In genomic region chr3:45870099-45870498, GRCh38 we compare ENCODE assay signal across 12 cellular contexts. TPM values are rescaled to one million over a fixed set of nuclear protein-coding genes. Genes with fewer than 3 reads are reported as not detected.
A peak's percentile ranks its signal among the peaks of the same experiment; 100 is the strongest.
DNase-seq lines count a peak whose midpoint lies in the region; ATAC-seq, FAIRE-seq and TF ChIP-seq lines count a peak whose summit lies in the region.
"Had no signal": no experiment of that assay in that cellular context is flagged by ENCODE, and none has a peak within 500 bp of the region (broad histone marks: within the 10 kb centered on the region; RNA-seq: fewer than 3 reads in every experiment).

No MANE protein-coding gene starts in this region.

- no peaks in the 10 kb centered on the region for H3K36me3 Mint-ChIP-seq in activated CD4-positive, alpha-beta memory T cell treated with anti-CD3 and anti-CD28 coated beads for 36 hours
- no peaks in the 10 kb centered on the region for H3K36me3 Mint-ChIP-seq in activated naive CD8-positive, alpha-beta T cell treated with anti-CD3 and anti-CD28 coated beads, Interleukin-2, amount 50 U/mL, for 24 hours (ENCODE audit: low read depth)

- POLR2A ChIA-PET in activated CD4-positive, alpha-beta memory T cell treated with anti-CD3 and anti-CD28 coated beads for 36 hours (lab: Charles Lee): no interaction called here

- peaks cover 57% of the 10 kb centered on the region for H3K27me3 Mint-ChIP-seq in activated CD4-positive, alpha-beta memory T cell treated with anti-CD3 and anti-CD28 coated beads for 36 hours
- peaks cover 60% of the 10 kb centered on the region for H3K27me3 Mint-ChIP-seq in activated naive CD8-positive, alpha-beta T cell treated with anti-CD3 and anti-CD28 coated beads, Interleukin-2, amount 50 U/mL, for 24 hours

- H3K27ac ChIP-seq in foreskin keratinocyte: no peak overlapping the region
- no peak overlapping the region for H3K27ac ChIP-seq in tibial artery
- H3K27ac ChIP-seq: right lobe of liver had no signal

- no peak for TF ChIP-seq POLR2A in GM12891 (IDR thresholded peaks at IDR 0.05; ENCODE audit: low read depth, low read length)

- CTCF ChIA-PET in activated CD4-positive, alpha-beta memory T cell treated with anti-CD3 and anti-CD28 coated beads for 36 hours (lab: Charles Lee): interaction anchor here (0.7 kb wide), 1 partner anchor 69 kb away, joined by 3 read pairs; no protein-coding TSS in a partner anchor

- no peaks in the 10 kb centered on the region for H3K36me3 ChIP-seq in tibial artery
- H3K36me3 ChIP-seq: right lobe of liver had no signal

- ATAC-seq in activated naive CD8-positive, alpha-beta T cell treated with anti-CD3 and anti-CD28 coated beads, Interleukin-2, amount 50 U/mL, for 24 hours: peak; percentile 92
- no peak for ATAC-seq in foreskin keratinocyte

- H3K4me3 ChIP-seq in tibial artery: no peak overlapping the region
- H3K4me3 ChIP-seq: right lobe of liver had no signal

- peak overlapping the region; percentile 39 for H3K27ac Mint-ChIP-seq in activated CD4-positive, alpha-beta memory T cell treated with anti-CD3 and anti-CD28 coated beads for 36 hours
- H3K27ac Mint-ChIP-seq in activated naive CD8-positive, alpha-beta T cell treated with anti-CD3 and anti-CD28 coated beads, Interleukin-2, amount 50 U/mL, for 24 hours: no peak overlapping the region

- peak; percentile 74 for FAIRE-seq in GM12891 (lab: Jason Lieb, UNC)

- H3K27me3 ChIP-seq in foreskin keratinocyte (peaks cover 71% of the 10 kb centered on the region), tibial artery (no peaks in the 10 kb centered on the region)
- H3K27me3 ChIP-seq: right lobe of liver had no signal

- no peak overlapping the region for H3K4me3 Mint-ChIP-seq in activated CD4-positive, alpha-beta memory T cell treated with anti-CD3 and anti-CD28 coated beads for 36 hours
- H3K4me3 Mint-ChIP-seq in activated naive CD8-positive, alpha-beta T cell treated with anti-CD3 and anti-CD28 coated beads, Interleukin-2, amount 50 U/mL, for 24 hours: no peak overlapping the region

- H3K9me3 ChIP-seq in tibial artery: no peaks in the 10 kb centered on the region
- H3K9me3 ChIP-seq: right lobe of liver had no signal

- H3K4me1 ChIP-seq in foreskin keratinocyte (no peaks in the 10 kb centered on the region), tibial artery (no peaks in the 10 kb centered on the region)
- H3K4me1 ChIP-seq: right lobe of liver had no signal

- H3K4me1 Mint-ChIP-seq in activated CD4-positive, alpha-beta memory T cell treated with anti-CD3 and anti-CD28 coated beads for 36 hours (ENCODE audit: low read depth): peaks cover 28% of the 10 kb centered on the region
- H3K4me1 Mint-ChIP-seq in activated naive CD8-positive, alpha-beta T cell treated with anti-CD3 and anti-CD28 coated beads, Interleukin-2, amount 50 U/mL, for 24 hours: peaks cover 34% of the 10 kb centered on the region

- no peak for DNase-seq in GM12891 (ENCODE audit: insufficient read length, low spot score)
- peak; percentile 72 for DNase-seq in activated CD4-positive, alpha-beta memory T cell treated with anti-CD3 and anti-CD28 coated beads for 36 hours
- peak; percentile 35 for DNase-seq in activated naive CD8-positive, alpha-beta T cell treated with anti-CD3 and anti-CD28 coated beads, Interleukin-2, amount 50 U/mL, for 24 hours
- DNase-seq in stimulated activated CD8-positive, alpha-beta memory T cell treated with anti-CD3 and anti-CD28 coated beads, Interleukin-12 subunit alpha, Interleukin-12 subunit beta, amount 100 ng/mL, for 24 hours (ENCODE audit: extremely low read depth): peak; percentile 23
- DNase-seq in foreskin keratinocyte: no peak
- DNase-seq in posterior vena cava (ENCODE audit: low spot score): no peak
- no peak for DNase-seq in NOMO-1 (lab: John Stamatoyannopoulos, UW; ENCODE audit: unreplicated experiment in 2 of 2)
- no peak for DNase-seq in tibial artery
- DNase-seq: NCI-H526 treated with DMSO at 0.1 percent for 48 hours, right lobe of liver, T1000 had no signal

- intact Hi-C loops in activated CD4-positive, alpha-beta memory T cell treated with anti-CD3 and anti-CD28 coated beads for 36 hours (cut with micrococcal nuclease): loop anchor here (1.0 kb wide), 1 partner anchor 9 kb away; no protein-coding TSS in a partner anchor
- intact Hi-C loops in posterior vena cava (cut with DNase I) (no loop called here), tibial artery (cut with DNase I; ENCODE audit: low total_unique reads) (no loop called here)

- no peaks in the 10 kb centered on the region for H3K9me3 Mint-ChIP-seq in activated CD4-positive, alpha-beta memory T cell treated with anti-CD3 and anti-CD28 coated beads for 36 hours
- H3K9me3 Mint-ChIP-seq in activated naive CD8-positive, alpha-beta T cell treated with anti-CD3 and anti-CD28 coated beads, Interleukin-2, amount 50 U/mL, for 24 hours: peaks cover 6% of the 10 kb centered on the region

- no peak for TF ChIP-seq CTCF in foreskin keratinocyte (conservative IDR thresholded peaks at IDR 0.05)
- TF ChIP-seq CTCF in tibial artery (IDR thresholded peaks at IDR 0.05): no peak

TF ChIP-seq in GM12891, 5 proteins besides CTCF, POLR2A, EP300 and RAD21:
- no peak for TF ChIP-seq SPI1 (IDR thresholded peaks at IDR 0.05; ENCODE audit: low read depth, low read length)
- TF ChIP-seq POU2F2 (IDR thresholded peaks at IDR 0.05; ENCODE audit: low read depth, low read length): no peak
TF ChIP-seq in GM12891: peak in this region for 0.

RNA-seq across cellular contexts. Expression of gene CCR9, which starts 16.2 kb away (rescaled TPM):
- polyA plus RNA-seq in GM12891 (2012; ENCODE audit: low read depth, missing spikeins): 1.7 TPM
- not detected for total RNA-seq in activated CD4-positive, alpha-beta memory T cell treated with anti-CD3 and anti-CD28 coated beads for 36 hours
- total RNA-seq in foreskin keratinocyte: not detected in 2 replicates
- not detected in 2 replicates for polyA plus RNA-seq in foreskin keratinocyte
- total RNA-seq in posterior vena cava: not detected
- total RNA-seq: glomerular endothelial cell had no signal

RNA-seq across cellular contexts. Expression of gene LZTFL1, which starts 28.2 kb away (rescaled TPM):
- polyA plus RNA-seq in GM12891 (2012; ENCODE audit: low read depth, missing spikeins): 23.4 TPM
- 1 to 10 TPM; 3.9 to 6.4 TPM for total RNA-seq in activated CD4-positive, alpha-beta memory T cell treated with anti-CD3 and anti-CD28 coated beads for 36 hours
- total RNA-seq in foreskin keratinocyte: 9.9 and 11.5 TPM in 2 replicates
- polyA plus RNA-seq in foreskin keratinocyte: 6.4 and 6.6 TPM in 2 replicates
- 10 to 100 TPM; 12.7 TPM for total RNA-seq in posterior vena cava

Comparison
In these comparisons a context has a peak if more than half of its experiments do, and no peak if none do; other contexts are left out.
1. DNase-seq: peak in activated CD4-positive, alpha-beta memory T cell treated with anti-CD3 and anti-CD28 coated beads for 36 hours (single experiment), activated naive CD8-positive, alpha-beta T cell treated with anti-CD3 and anti-CD28 coated beads, Interleukin-2, amount 50 U/mL, for 24 hours (single experiment) and stimulated activated CD8-positive, alpha-beta memory T cell treated with anti-CD3 and anti-CD28 coated beads, Interleukin-12 subunit alpha, Interleukin-12 subunit beta, amount 100 ng/mL, for 24 hours (single experiment); none in GM12891 (single experiment), foreskin keratinocyte (0 of 2), posterior vena cava (single experiment), NOMO-1 (0 of 2) and tibial artery (0 of 2).